ENCODE assay signal across 8 cellular contexts in genomic region chr10:62735464-62736188, GRCh38.
DNase-seq lines count a peak whose midpoint lies in the region; ATAC-seq and TF ChIP-seq lines count a peak whose summit lies in the region.

No MANE protein-coding gene starts in this region.

- no peak for TF ChIP-seq EP300 in esophagus muscularis mucosa (IDR thresholded peaks at IDR 0.05)

- peaks cover 33% of the 10 kb centered on the region for H3K4me1 ChIP-seq in ACC112 (ENCODE audit: control insufficient read depth, insufficient read depth, low read length, unreplicated experiment)
- no peaks in the 10 kb centered on the region for H3K4me1 ChIP-seq in esophagus muscularis mucosa

- H3K36me3 ChIP-seq in ACC112 (ENCODE audit: insufficient read depth, low read length) (no peaks in the 10 kb centered on the region), esophagus muscularis mucosa (no peaks in the 10 kb centered on the region)

- no peaks in the 10 kb centered on the region for H3K36me3 Mint-ChIP-seq in T-helper 2 cell treated with Interferon-gamma antibody and Interleukin-4, amounts not matched to agents 5 μg/mL and 100 μg/mL, for 36 hours (ENCODE audit: low read depth)

- peak; percentile 52 for DNase-seq in T-helper 2 cell treated with Interferon-gamma antibody and Interleukin-4, amounts not matched to agents 5 μg/mL and 100 μg/mL, for 36 hours (ENCODE audit: low spot score)
- DNase-seq in esophagus muscularis mucosa (ENCODE audit: extremely low spot score), result no peak
- no peak for DNase-seq in COR-L47 (lab: John Stamatoyannopoulos, UW)
- no peak for DNase-seq in NCI-H1417 treated with DMSO at 0.1 percent for 48 hours (lab: John Stamatoyannopoulos, UW)
- DNase-seq in superior temporal gyrus (ENCODE audit: extremely low spot score), result no peak

- peaks cover 21% of the 10 kb centered on the region for H3K4me1 Mint-ChIP-seq in T-helper 2 cell treated with Interferon-gamma antibody and Interleukin-4, amounts not matched to agents 5 μg/mL and 100 μg/mL, for 36 hours (ENCODE audit: low read depth)

- peak; percentile 43 for ATAC-seq in GM19025 (IDR thresholded peaks at IDR 0.05; ENCODE audit: low read depth, unreplicated experiment)
- peak; percentile 60 for ATAC-seq in HG03064 (IDR thresholded peaks at IDR 0.05; ENCODE audit: low read depth, unreplicated experiment)

- H3K4me3 Mint-ChIP-seq in T-helper 2 cell treated with Interferon-gamma antibody and Interleukin-4, amounts not matched to agents 5 μg/mL and 100 μg/mL, for 36 hours, result no peak overlapping the region

- intact Hi-C loops in esophagus muscularis mucosa (cut with DNase I), result no loop called here

- no peaks in the 10 kb centered on the region for H3K9me3 ChIP-seq in esophagus muscularis mucosa

- no peak for TF ChIP-seq POLR2A in esophagus muscularis mucosa (IDR thresholded peaks at IDR 0.05; ENCODE audit: low read depth)

- H2AFZ ChIP-seq in ACC112 (ENCODE audit: low read length, unreplicated experiment), result peak overlapping the region; percentile 6

- peaks cover 5% of the 10 kb centered on the region for H3K27me3 Mint-ChIP-seq in T-helper 2 cell treated with Interferon-gamma antibody and Interleukin-4, amounts not matched to agents 5 μg/mL and 100 μg/mL, for 36 hours (ENCODE audit: low read depth)

- peaks cover 4% of the 10 kb centered on the region for H3K9me3 Mint-ChIP-seq in T-helper 2 cell treated with Interferon-gamma antibody and Interleukin-4, amounts not matched to agents 5 μg/mL and 100 μg/mL, for 36 hours

- H3K27ac ChIP-seq in ACC112 (ENCODE audit: low read depth, low read length) (peak overlapping the region; percentile 33), esophagus muscularis mucosa (replicated peaks in 1 of 4) (no peak overlapping the region)

- H3K79me2 ChIP-seq in ACC112 (ENCODE audit: control insufficient read depth, insufficient read depth, low read length, unreplicated experiment), result no peaks in the 10 kb centered on the region

- no peak for TF ChIP-seq CTCF in esophagus muscularis mucosa (IDR thresholded peaks at IDR 0.05)

- WGBS in esophagus muscularis mucosa, result 47% methylated on average over 3 of the region's 3 CpGs

- H3K4me3 ChIP-seq in ACC112 (ENCODE audit: low read depth, low read length) (no peak overlapping the region), esophagus muscularis mucosa (no peak overlapping the region)

- no peak overlapping the region for H3K27ac Mint-ChIP-seq in T-helper 2 cell treated with Interferon-gamma antibody and Interleukin-4, amounts not matched to agents 5 μg/mL and 100 μg/mL, for 36 hours

- H3K27me3 ChIP-seq in ACC112 (ENCODE audit: insufficient read depth, low read length) (peaks cover 14% of the 10 kb centered on the region), esophagus muscularis mucosa (no peaks in the 10 kb centered on the region)
